Comparison of ENCODE assay signal across 9 cellular contexts in the genomic region with DNA sequence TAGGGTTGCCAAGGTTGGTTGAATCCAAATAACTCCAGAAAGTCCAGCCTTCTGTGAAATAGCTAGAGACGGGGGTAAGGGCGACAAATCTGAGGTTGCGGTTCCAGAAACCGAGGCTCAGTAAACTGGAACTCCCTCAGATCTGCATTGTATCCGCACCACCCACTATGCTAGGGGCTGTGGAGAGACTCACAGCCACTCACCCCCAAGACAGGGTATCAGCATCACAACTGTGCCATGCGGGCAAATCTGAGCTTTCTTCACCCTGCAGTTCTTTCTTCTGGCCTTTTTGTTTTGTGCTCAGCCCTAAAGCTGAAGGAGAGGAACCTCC. TPM values are rescaled to one million over a fixed set of nuclear protein-coding genes. Genes with fewer than 3 reads are reported as not detected.
DNase-seq lines count a peak whose midpoint lies in the region; ATAC-seq, FAIRE-seq and TF ChIP-seq lines count a peak whose summit lies in the region.
"Had no signal": no experiment of that assay in that cellular context is flagged by ENCODE, and none has a peak within 500 bp of the region (broad histone marks: within the 10 kb centered on the region; RNA-seq: fewer than 3 reads in every experiment).

No MANE protein-coding gene starts in this region.

- TF ChIP-seq EP300 in HepG2 (IDR thresholded peaks at IDR 0.05; ENCODE audit: low read depth in 2 of 2, low read length in 2 of 2) (no peak), HepG2 (CRISPR knock-in tag; IDR thresholded peaks at IDR 0.05; ENCODE audit: borderline replicate concordance) (no peak)

- no peak for DNase-seq in HepG2 (ENCODE audit: low spot score)
- no peak for DNase-seq in body of pancreas
- peak in 1 of 2 donors; percentile 19 for DNase-seq in memory B cell (ENCODE audit: low spot score in 2 of 2)
- no peak for DNase-seq in vagina (ENCODE audit: extremely low spot score in 2 of 2)
- DNase-seq in NCI-H1694 treated with DMSO at 0.1 percent for 48 hours (lab: John Stamatoyannopoulos, UW) = no peak
- DNase-seq in posterior vena cava (ENCODE audit: low spot score) = no peak
- no peak for DNase-seq in mesenteric fat pad (ENCODE audit: low spot score)

- H3K4me1 Mint-ChIP-seq in memory B cell = peaks cover 22% of the 10 kb centered on the region

- no peak overlapping the region for H3K27ac ChIP-seq in liver (ENCODE audit: low read depth in 1 of 2, low read length in 2 of 2)
- no peak overlapping the region for H3K27ac ChIP-seq in HepG2 (ENCODE audit: extremely low read length, insufficient read depth, low read length)
- H3K27ac ChIP-seq in body of pancreas = peak overlapping the region in 3 of 4 donors; percentile 6 to 73 (median 72)
- peak overlapping the region; percentile 65 for H3K27ac ChIP-seq in vagina

- H3K27me3 ChIP-seq in liver (ENCODE audit: control insufficient read depth in 4 of 4, insufficient read depth in 4 of 4, low read length in 3 of 4) (no peaks in the 10 kb centered on the region), HepG2 (ENCODE audit: control insufficient read depth in 1 of 2, insufficient read depth in 2 of 2, low read length in 2 of 2) (no peaks in the 10 kb centered on the region), body of pancreas (no peaks in the 10 kb centered on the region), vagina (no peaks in the 10 kb centered on the region)

- H3K4me1 ChIP-seq in liver (ENCODE audit: control insufficient read depth in 4 of 4, insufficient read depth in 4 of 4, low read length in 3 of 4) (peaks cover 0 to 14% (median 7%) of the 10 kb centered on the region in 4 donors), HepG2 (ENCODE audit: insufficient read depth, low read length) (peaks cover 3% of the 10 kb centered on the region), body of pancreas (peaks cover 17% of the 10 kb centered on the region), vagina (peaks cover 25% of the 10 kb centered on the region)

- WGBS in liver = 33% methylated on average over 6 of the region's 6 CpGs
- 100% methylated on average over 5 of the region's 6 CpGs for WGBS in HepG2 (ENCODE audit: low lambda C conversion rate)
- WGBS in body of pancreas, 2 donors = 0% methylated on average over 1 to 6 of the region's 6 CpGs

- ATAC-seq in HepG2 (no peak), body of pancreas (no peak), memory B cell (ENCODE audit: low read depth) (peak; percentile 19)

- TF ChIP-seq CTCF in liver (IDR thresholded peaks at IDR 0.05; ENCODE audit: low read depth, low read length, missing input control) = no peak
- no peak for TF ChIP-seq CTCF in HepG2 (CRISPR knock-in tag; IDR thresholded peaks at IDR 0.05)
- no peak for TF ChIP-seq CTCF in body of pancreas (IDR thresholded peaks at IDR 0.05)
- TF ChIP-seq CTCF in vagina (IDR thresholded peaks at IDR 0.05) = no peak

- peaks cover 18% of the 10 kb centered on the region for H3K36me3 Mint-ChIP-seq in memory B cell

- H3K36me3 ChIP-seq in liver (ENCODE audit: control insufficient read depth in 4 of 4, insufficient read depth in 3 of 4, low read depth in 1 of 4, low read length in 3 of 4) (no peaks in the 10 kb centered on the region), HepG2 (replicated peaks in 1 of 2; ENCODE audit: control insufficient read depth in 1 of 2, insufficient read depth in 2 of 2, low read length in 2 of 2) (no peaks in the 10 kb centered on the region), body of pancreas (replicated peaks in 1 of 2; ENCODE audit: insufficient read depth in 1 of 2, low read depth in 2 of 2) (no peaks in the 10 kb centered on the region), vagina (no peaks in the 10 kb centered on the region)

- H3K4me3 Mint-ChIP-seq in memory B cell = peak overlapping the region; percentile 96

- BruUV-seq in HepG2 (replicated peaks; lab: Mats Ljungman, UMichigan) = no TSS peak

- no peaks in the 10 kb centered on the region for H3K9me3 Mint-ChIP-seq in memory B cell

- TF ChIP-seq RAD21 in liver (IDR thresholded peaks at IDR 0.05) (no peak), HepG2 (CRISPR knock-in tag; IDR thresholded peaks at IDR 0.05) (no peak)

- no peak for TF ChIP-seq POLR2A in HepG2 (IDR thresholded peaks at IDR 0.05; ENCODE audit: insufficient read depth in 1 of 2, low read depth in 2 of 2, low read length in 2 of 2)
- TF ChIP-seq POLR2A in body of pancreas (IDR thresholded peaks at IDR 0.05) = no peak
- TF ChIP-seq POLR2A in vagina (IDR thresholded peaks at IDR 0.05) = no peak

- FAIRE-seq in HepG2 (lab: Jason Lieb, UNC) = no peak
- FAIRE-seq: G401.6 had no signal

- H3K79me2 ChIP-seq in HepG2 (ENCODE audit: insufficient read depth, low read length) = no peaks in the 10 kb centered on the region

- H3K9me3 ChIP-seq in liver (ENCODE audit: control insufficient read depth in 4 of 4, low read length in 3 of 4) (no peaks in the 10 kb centered on the region), HepG2 (ENCODE audit: low read length) (no peaks in the 10 kb centered on the region), body of pancreas (no peaks in the 10 kb centered on the region), vagina (no peaks in the 10 kb centered on the region)

- H3K27ac Mint-ChIP-seq in memory B cell = peak overlapping the region; percentile 81

- no peak overlapping the region for H3K4me2 ChIP-seq in HepG2 (ENCODE audit: low read depth, low read length)

- H3K27me3 Mint-ChIP-seq in memory B cell = no peaks in the 10 kb centered on the region

- in situ Hi-C loops in HepG2 (cut with HindIII; ENCODE audit: extremely low pct_ligation_motif_present, low pct_unique_long_range_greater_than_20kb) = no loop called here

- intact Hi-C loops in HepG2 (cut with micrococcal nuclease; ENCODE audit: unreplicated experiment) = no loop called here
- intact Hi-C loops in body of pancreas (cut with DNase I) = no loop called here
- intact Hi-C loops in vagina (cut with DNase I) = no loop called here
- intact Hi-C loops in posterior vena cava (cut with DNase I) = no loop called here

- POLR2A ChIA-PET in HepG2 (lab: Yijun Ruan, JAX) = no interaction called here

- no peak overlapping the region for H3K9ac ChIP-seq in liver (ENCODE audit: low read depth in 1 of 2, low read length in 2 of 2)
- H3K9ac ChIP-seq in HepG2 (ENCODE audit: insufficient read depth, low read depth, low read length) = no peak overlapping the region

- H4K20me1 ChIP-seq in HepG2 (ENCODE audit: insufficient read depth, low read length) = no peaks in the 10 kb centered on the region

- H3K4me3 ChIP-seq in liver (ENCODE audit: low read depth in 1 of 3, low read length in 3 of 3) (peak overlapping the region; percentile 11 to 56 (median 56)), HepG2 (replicated peaks in 1 of 3; ENCODE audit: insufficient read depth in 1 of 3, low read depth in 2 of 3, low read length in 3 of 3) (no peak overlapping the region), body of pancreas (no peak overlapping the region), vagina (peak overlapping the region; percentile 52 to 62)

- H2AFZ ChIP-seq in HepG2 (ENCODE audit: low read length) = no peak overlapping the region

- CTCF ChIA-PET in HepG2 (lab: Yijun Ruan, JAX; ENCODE audit: low intra/inter-chr PET ratio, low total read pairs) = no interaction called here

RNA-seq across cellular contexts. Expression of gene CA5B, which starts 0.6 kb away (rescaled TPM):
- total RNA-seq in liver (1 to 10 TPM; 1.2 to 2.9 TPM), HepG2 (2016; rRNA removed; fragmentation: Illumina TruSeq; extraction: Trizol) (1.7 and 2.3 TPM in 2 replicates), body of pancreas (1 to 10 TPM; 6.2 to 6.6 TPM), vagina (24.6 TPM), posterior vena cava (10 to 100 TPM; 16.9 to 23.1 TPM), mesenteric fat pad (14.1 TPM)
- polyA plus RNA-seq in liver (1 to 10 TPM in 1 of 2 donors, under 1 TPM in 1; 0.55 to 1.9 TPM), HepG2 (2011; rRNA removed) (1.8 and 2.2 TPM in 2 replicates)
- 1.3 and 2.4 TPM in 2 replicates for total RNA-seq in HepG2 (2016; cell fraction: cytosol; rRNA removed; fragmentation: Illumina TruSeq; extraction: Trizol; ENCODE audit: low read depth)
- total RNA-seq in HepG2 (2016; cell fraction: insoluble cytoplasmic fraction; rRNA removed; fragmentation: Illumina TruSeq; extraction: Trizol) = 1.6 and 3.5 TPM in 2 replicates
- total RNA-seq in HepG2 (2016; cell fraction: membrane; rRNA removed; fragmentation: Illumina TruSeq; extraction: Trizol) = 1.3 and 2.4 TPM in 2 replicates
- 5.5 and 5.6 TPM in 2 replicates for total RNA-seq in HepG2 (2016; cell fraction: nucleus; rRNA removed; fragmentation: Illumina TruSeq; extraction: Trizol)
- polyA plus RNA-seq in HepG2 (2011; cell fraction: cytosol; rRNA removed) = 1.2 and 1.8 TPM in 2 replicates
- polyA plus RNA-seq in HepG2 (2011; cell fraction: nucleus; rRNA removed) = 3.3 and 4.2 TPM in 2 replicates
- polyA plus RNA-seq in HepG2 (2012) = 0.89 and 1.7 TPM in 2 replicates
- 0.38 and 0.59 TPM in 2 replicates for polyA plus RNA-seq in HepG2 (2016; cell fraction: cytosol; fragmentation: Illumina TruSeq; extraction: Trizol; ENCODE audit: low read depth)
- 1.3 and 1.9 TPM in 2 replicates for polyA plus RNA-seq in HepG2 (2016; cell fraction: insoluble cytoplasmic fraction; fragmentation: Illumina TruSeq; extraction: Trizol; ENCODE audit: low read depth)
- polyA plus RNA-seq in HepG2 (2016; cell fraction: membrane; fragmentation: Illumina TruSeq; extraction: Trizol; ENCODE audit: low read depth) = 0.49 and 1.0 TPM in 2 replicates
- polyA plus RNA-seq in HepG2 (2016; cell fraction: nucleus; fragmentation: Illumina TruSeq; extraction: Trizol; ENCODE audit: insufficient read depth, low read depth) = 6.4 and 6.6 TPM in 2 replicates
- polyA minus RNA-seq in HepG2 (2011; rRNA and poly(A)+ RNA removed; ENCODE audit: low replicate concordance) = 5.5 and 9.5 TPM in 2 replicates
- 0.44 and 1.2 TPM in 2 replicates for polyA minus RNA-seq in HepG2 (2011; cell fraction: cytosol; rRNA and poly(A)+ RNA removed)
- polyA minus RNA-seq in HepG2 (2011; cell fraction: nucleus; rRNA and poly(A)+ RNA removed) = 12.1 and 12.4 TPM in 2 replicates

RNA-seq across cellular contexts. Expression of gene ZRSR2, which starts 51.6 kb away (rescaled TPM):
- total RNA-seq in liver (1 to 10 TPM; 1.4 to 2.8 TPM), HepG2 (2016; rRNA removed; fragmentation: Illumina TruSeq; extraction: Trizol) (3.6 and 4.9 TPM in 2 replicates), body of pancreas (1 to 10 TPM; 5.7 to 9.2 TPM), vagina (12.5 TPM), posterior vena cava (10 to 100 TPM; 11.1 to 13.1 TPM), mesenteric fat pad (9.9 TPM)
- polyA plus RNA-seq in liver (1 to 10 TPM; 3.1 to 7.0 TPM), HepG2 (2011; rRNA removed) (2.8 and 3.6 TPM in 2 replicates)
- total RNA-seq in HepG2 (2016; cell fraction: cytosol; rRNA removed; fragmentation: Illumina TruSeq; extraction: Trizol; ENCODE audit: low read depth) = 0.71 and 0.97 TPM in 2 replicates
- total RNA-seq in HepG2 (2016; cell fraction: insoluble cytoplasmic fraction; rRNA removed; fragmentation: Illumina TruSeq; extraction: Trizol) = 3.3 and 5.0 TPM in 2 replicates
- total RNA-seq in HepG2 (2016; cell fraction: membrane; rRNA removed; fragmentation: Illumina TruSeq; extraction: Trizol) = 1.4 and 2.2 TPM in 2 replicates
- 4.4 and 4.8 TPM in 2 replicates for total RNA-seq in HepG2 (2016; cell fraction: nucleus; rRNA removed; fragmentation: Illumina TruSeq; extraction: Trizol)
- 1.8 and 2.3 TPM in 2 replicates for polyA plus RNA-seq in HepG2 (2011; cell fraction: cytosol; rRNA removed)
- 2.9 and 3.8 TPM in 2 replicates for polyA plus RNA-seq in HepG2 (2011; cell fraction: nucleus; rRNA removed)
- 4.6 and 4.8 TPM in 2 replicates for polyA plus RNA-seq in HepG2 (2012)
- polyA plus RNA-seq in HepG2 (2016; cell fraction: cytosol; fragmentation: Illumina TruSeq; extraction: Trizol; ENCODE audit: low read depth) = 1.7 TPM in 2 replicates
- polyA plus RNA-seq in HepG2 (2016; cell fraction: insoluble cytoplasmic fraction; fragmentation: Illumina TruSeq; extraction: Trizol; ENCODE audit: low read depth) = 6.2 and 6.8 TPM in 2 replicates
- polyA plus RNA-seq in HepG2 (2016; cell fraction: membrane; fragmentation: Illumina TruSeq; extraction: Trizol; ENCODE audit: low read depth) = 2.0 and 2.6 TPM in 2 replicates
- polyA plus RNA-seq in HepG2 (2016; cell fraction: nucleus; fragmentation: Illumina TruSeq; extraction: Trizol; ENCODE audit: insufficient read depth, low read depth) = 12.9 and 14.2 TPM in 2 replicates
- polyA minus RNA-seq in HepG2 (2011; rRNA and poly(A)+ RNA removed; ENCODE audit: low replicate concordance) = 0.12 and 2.1 TPM in 2 replicates
- polyA minus RNA-seq in HepG2 (2011; cell fraction: cytosol; rRNA and poly(A)+ RNA removed) = 0.79 TPM in 1 of 2 replicates, not detected in the other
- polyA minus RNA-seq in HepG2 (2011; cell fraction: nucleus; rRNA and poly(A)+ RNA removed) = 2.4 and 4.2 TPM in 2 replicates

Comparison
In these comparisons a context has a peak if more than half of its experiments do, and no peak if none do; other contexts are left out.
1. H3K4me3 ChIP-seq: peak in liver (3 of 3) and vagina (2 of 2); none in HepG2 (0 of 3) and body of pancreas (0 of 2).
2. H3K27ac ChIP-seq: peak in body of pancreas (3 of 4) and vagina (single experiment); none in liver (0 of 2) and HepG2 (single experiment).